Comparison of ENCODE assay signal across 22 cellular contexts in genomic region chr6:43897571-43898302, GRCh38.
"Had no signal": no experiment of that assay in that cellular context is flagged by ENCODE, and none has a peak within 500 bp of the region (broad histone marks: within the 10 kb centered on the region; RNA-seq: fewer than 3 reads in every experiment).

No MANE protein-coding gene starts in this region.

- H3K4me1 ChIP-seq: colonic mucosa, foreskin keratinocyte, prostate gland, sigmoid colon had no signal

- H3K4me3 ChIP-seq: colonic mucosa, hepatocyte, lung, prostate gland, sigmoid colon had no signal

- H3K27me3 ChIP-seq: colonic mucosa, hepatocyte, sigmoid colon had no signal

- H2AFZ ChIP-seq: hepatocyte, parathyroid adenoma had no signal

- H3K27ac ChIP-seq: colonic mucosa, foreskin keratinocyte, hepatocyte, parathyroid adenoma, prostate gland, sigmoid colon had no signal

- H3K4me2 ChIP-seq: hepatocyte had no signal

- H3K9ac ChIP-seq: parathyroid adenoma had no signal

- DNase-seq: colonic mucosa; effector CD4-positive, alpha-beta T cell; endodermal cell; erythroblast; foreskin keratinocyte; head of caudate nucleus; kidney; left colon; left ventricle myocardium superior; mesenchymal stem cell; midbrain; naive B cell; retina; sigmoid colon; small intestine; stimulated activated CD4-positive, alpha-beta T cell treated with anti-CD3 and anti-CD28 coated beads, Interleukin-12 subunit alpha, Interleukin-12 subunit beta, amount 100 ng/mL, for 4 hours; stimulated activated CD4-positive, alpha-beta T cell treated with anti-CD3 and anti-CD28 coated beads, Interleukin-2, amount 100 ng/mL, for 48 hours; stimulated activated naive CD4-positive, alpha-beta T cell treated with Interleukin-2 at 50 U/mL for 16 hours had no signal

- H3K36me3 ChIP-seq: colonic mucosa, prostate gland, sigmoid colon had no signal

- H3K9me3 ChIP-seq: colonic mucosa, prostate gland, sigmoid colon had no signal
